ENCODE assay signal across 26 cellular contexts in the genomic region with DNA sequence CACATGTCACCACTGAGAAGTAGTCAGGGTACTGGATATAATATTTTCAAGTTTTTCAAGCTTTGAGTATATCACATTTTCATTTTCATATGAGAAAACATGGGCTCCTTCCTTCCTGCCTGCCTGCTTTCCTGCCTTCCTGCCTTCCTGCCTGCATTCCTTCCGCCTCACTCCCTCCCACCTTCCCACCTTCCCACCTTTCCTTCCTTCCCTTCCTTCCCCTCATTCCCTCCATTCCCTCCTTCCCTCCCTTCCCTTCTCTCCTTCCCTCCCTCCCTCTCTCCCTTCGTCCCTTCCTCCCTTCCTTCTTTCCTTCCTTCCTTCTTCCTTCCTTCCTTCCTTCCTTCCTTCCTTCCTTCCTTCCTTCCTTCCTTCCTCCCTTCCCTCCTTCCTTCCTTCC.
A peak's percentile ranks its signal among the peaks of the same experiment; 100 is the strongest.
DNase-seq lines count a peak whose midpoint lies in the region; ATAC-seq, FAIRE-seq and TF ChIP-seq lines count a peak whose summit lies in the region.
"Had no signal": no experiment of that assay in that cellular context is flagged by ENCODE, and none has a peak within 500 bp of the region (broad histone marks: within the 10 kb centered on the region; RNA-seq: fewer than 3 reads in every experiment).

No MANE protein-coding gene starts in this region.

- no peaks in the 10 kb centered on the region for H4K20me1 ChIP-seq in mammary epithelial cell (ENCODE audit: insufficient read depth, low read length)
- H4K20me1 ChIP-seq in GM12878 (ENCODE audit: control insufficient read depth, insufficient read depth) = no peaks in the 10 kb centered on the region

- no peaks in the 10 kb centered on the region for H3K36me3 Mint-ChIP-seq in activated CD8-positive, alpha-beta memory T cell treated with anti-CD3 and anti-CD28 coated beads, Interleukin-2, amount 10 ng/mL, durations not matched to agents 7 days and 5 days
- H3K36me3 Mint-ChIP-seq: CD4-positive, CD25-positive, alpha-beta regulatory T cell had no signal

- intact Hi-C loops in mammary epithelial cell (cut with micrococcal nuclease) = no loop called here
- intact Hi-C loops in breast epithelium (cut with DNase I; ENCODE audit: low total_unique reads) = no loop called here
- intact Hi-C loops in GM12878 (cut with micrococcal nuclease; ENCODE audit: unreplicated experiment) = no loop called here
- intact Hi-C loops in mucosa of descending colon (cut with DNase I, micrococcal nuclease) = no loop called here
- intact Hi-C loops in ovary (cut with DNase I) = no loop called here

- H4K91ac ChIP-seq in mesenchymal stem cell (ENCODE audit: low read length) = no peak overlapping the region

- H3K9me3 ChIP-seq in mammary epithelial cell (replicated peaks; ENCODE audit: insufficient read depth, low read length) (no peaks in the 10 kb centered on the region), breast epithelium (no peaks in the 10 kb centered on the region), GM12878 (replicated peaks; ENCODE audit: control insufficient read depth, insufficient read depth, low read length) (no peaks in the 10 kb centered on the region), mesenchymal stem cell (ENCODE audit: control insufficient read depth, low read length) (no peaks in the 10 kb centered on the region), mucosa of descending colon (no peaks in the 10 kb centered on the region), ovary (no peaks in the 10 kb centered on the region)
- H3K9me3 ChIP-seq: Caco-2 had no signal

- WGBS in mammary epithelial cell (ENCODE audit: low coverage, missing lambda C conversion rate) = 100% methylated on average over 1 of the region's 2 CpGs
- 54% methylated on average over 2 of the region's 2 CpGs for WGBS in GM12878 (ENCODE audit: insufficient coverage, insufficient replicate concordance, low lambda C conversion rate, missing lambda C conversion rate)
- 92% methylated on average over 2 of the region's 2 CpGs for WGBS in mesenchymal stem cell
- 88 to 97% (median 94%) methylated on average over 1 to 2 of the region's 2 CpGs for WGBS in ovary, 3 donors

- POLR2A ChIA-PET in GM12878 (lab: Charles Lee) = no interaction called here

- H2BK120ac ChIP-seq in mesenchymal stem cell (ENCODE audit: low read depth, low read length) = no peak overlapping the region

- H3K36me3 ChIP-seq in mammary epithelial cell (ENCODE audit: insufficient read depth, low read length) (no peaks in the 10 kb centered on the region), breast epithelium (no peaks in the 10 kb centered on the region), GM12878 (ENCODE audit: control insufficient read depth in 2 of 2, insufficient read depth in 2 of 2, low read length in 1 of 2) (no peaks in the 10 kb centered on the region), mesenchymal stem cell (ENCODE audit: control insufficient read depth in 1 of 2, insufficient read depth in 2 of 2, low read depth in 1 of 2, low read length in 2 of 2) (no peaks in the 10 kb centered on the region), mucosa of descending colon (ENCODE audit: low read depth) (no peaks in the 10 kb centered on the region), ovary (no peaks in the 10 kb centered on the region)
- H3K36me3 ChIP-seq: MG63 had no signal

- TF ChIP-seq RAD21 in GM12878 (IDR thresholded peaks at IDR 0.05; ENCODE audit: insufficient read depth, low read depth, low read length) = no peak

- FAIRE-seq in GM12878 (lab: Jason Lieb, UNC) = peak; percentile 59
- FAIRE-seq: GM12891, HTR-8/SVneo had no signal

- peaks cover 1% of the 10 kb centered on the region for H3K4me1 Mint-ChIP-seq in activated CD8-positive, alpha-beta memory T cell treated with anti-CD3 and anti-CD28 coated beads, Interleukin-2, amount 10 ng/mL, durations not matched to agents 7 days and 5 days
- H3K4me1 Mint-ChIP-seq: B cell had no signal

- peak overlapping the region; percentile 62 for H2AFZ ChIP-seq in mammary epithelial cell (ENCODE audit: low read depth, low read length)
- no peak overlapping the region for H2AFZ ChIP-seq in GM12878 (ENCODE audit: control insufficient read depth, low read depth, low read length)
- no peak overlapping the region for H2AFZ ChIP-seq in mesenchymal stem cell (ENCODE audit: low read depth, low read length)

- TF ChIP-seq POLR2A in breast epithelium (IDR thresholded peaks at IDR 0.05) (no peak), GM12878 (IDR thresholded peaks at IDR 0.05; ENCODE audit: low read depth, low read length) (no peak), ovary (IDR thresholded peaks at IDR 0.05) (no peak)

- TF ChIP-seq EP300 in GM12878 (IDR thresholded peaks at IDR 0.05; ENCODE audit: borderline replicate concordance in 1 of 2, control insufficient read depth in 1 of 2, low read depth in 2 of 2, low read length in 2 of 2) (no peak), ovary (IDR thresholded peaks at IDR 0.05) (no peak)

- H3K4me3 Mint-ChIP-seq in activated CD8-positive, alpha-beta memory T cell treated with anti-CD3 and anti-CD28 coated beads, Interleukin-2, amount 10 ng/mL, durations not matched to agents 7 days and 5 days = no peak overlapping the region
- H3K4me3 Mint-ChIP-seq: B cell; CD4-positive, CD25-positive, alpha-beta regulatory T cell had no signal

- H3K4me2 ChIP-seq in mammary epithelial cell (ENCODE audit: insufficient read depth, low read depth, low read length) (no peak overlapping the region), GM12878 (ENCODE audit: control insufficient read depth, insufficient read depth) (no peak overlapping the region), mesenchymal stem cell (ENCODE audit: low read length, poor library complexity, severe bottlenecking) (no peak overlapping the region)

- in situ Hi-C loops in mammary epithelial cell (cut with MboI; ENCODE audit: low sequenced_read_pairs in 2 of 2) = loop anchor here in 1 of 2 donors (25.0 kb wide), 1 partner anchor 150 kb away; no protein-coding TSS in a partner anchor
- in situ Hi-C loops in GM12878 (cut with MboI) = no loop called here

- H3K4me1 ChIP-seq in mammary epithelial cell (ENCODE audit: insufficient read depth, low read length) (peaks cover 27% of the 10 kb centered on the region), breast epithelium (no peaks in the 10 kb centered on the region), GM12878 (ENCODE audit: control insufficient read depth, insufficient read depth, low read length) (no peaks in the 10 kb centered on the region), mesenchymal stem cell (ENCODE audit: control insufficient read depth, insufficient read depth, low read depth, low read length) (peaks cover 4% of the 10 kb centered on the region), mucosa of descending colon (ENCODE audit: low read depth) (peaks cover 9% of the 10 kb centered on the region), ovary (ENCODE audit: insufficient read depth) (no peaks in the 10 kb centered on the region)

- H3K27ac Mint-ChIP-seq in activated CD8-positive, alpha-beta memory T cell treated with anti-CD3 and anti-CD28 coated beads, Interleukin-2, amount 10 ng/mL, durations not matched to agents 7 days and 5 days = no peak overlapping the region
- H3K27ac Mint-ChIP-seq: B cell; CD4-positive, CD25-positive, alpha-beta regulatory T cell had no signal

- H3K27me3 ChIP-seq in mammary epithelial cell (ENCODE audit: insufficient read depth, low read length) (no peaks in the 10 kb centered on the region), breast epithelium (no peaks in the 10 kb centered on the region), GM12878 (replicated peaks in 1 of 2; ENCODE audit: control insufficient read depth in 2 of 2, insufficient read depth in 2 of 2, low read length in 1 of 2) (no peaks in the 10 kb centered on the region), mesenchymal stem cell (ENCODE audit: control insufficient read depth in 1 of 2, insufficient read depth in 1 of 2, low read length in 2 of 2) (no peaks in the 10 kb centered on the region), ovary (no peaks in the 10 kb centered on the region)
- H3K27me3 ChIP-seq: MG63 had no signal

- H2BK5ac ChIP-seq in mesenchymal stem cell (ENCODE audit: low read depth, low read length, poor library complexity, severe bottlenecking) = no peak overlapping the region

- no peak overlapping the region for H2BK15ac ChIP-seq in mesenchymal stem cell (ENCODE audit: low read depth, poor library complexity, severe bottlenecking)

- dilution Hi-C loops in mammary epithelial cell (cut with HindIII; ENCODE audit: low sequenced_read_pairs) = no loop called here

- SMC1A ChIA-PET in GM12878 (lab: Charles Lee; ENCODE audit: uncharacterized antibody, unreplicated experiment) = interaction anchor here (1.1 kb wide), 1 partner anchor 10 kb away, joined by 3 read pairs; no protein-coding TSS in a partner anchor

- RAD21 ChIA-PET in GM12878 (lab: Charles Lee; ENCODE audit: unreplicated experiment) = no interaction called here

- no peak for DNase-seq in mammary epithelial cell
- DNase-seq in breast epithelium (ENCODE audit: low spot score in 2 of 2) = no peak
- DNase-seq in GM12878 (ENCODE audit: low read depth, low spot score) = no peak
- DNase-seq in mesenchymal stem cell = no peak
- no peak for DNase-seq in CD1c-positive myeloid dendritic cell (ENCODE audit: extremely low spot score)
- DNase-seq in activated CD8-positive, alpha-beta memory T cell treated with anti-CD3 and anti-CD28 coated beads, Interleukin-2, amount 10 ng/mL, durations not matched to agents 7 days and 5 days = no peak
- no peak for DNase-seq in mucosa of descending colon
- DNase-seq in ovary = no peak
- DNase-seq: 8988T, Caco-2, DMS153, GF-D8, H7, Kasumi-1, NCI-H1092, NCI-H1436 treated with DMSO at 0.1 percent for 48 hours, NCI-H2029, NCI-H2171, NCI-H526, PC-3 had no signal

- ATAC-seq in GM12878 = no peak
- no peak for ATAC-seq in activated CD8-positive, alpha-beta memory T cell treated with anti-CD3 and anti-CD28 coated beads, Interleukin-2, amount 10 ng/mL, durations not matched to agents 7 days and 5 days
- ATAC-seq in mucosa of descending colon = no peak
- ATAC-seq: PC-3 had no signal

- H2AK5ac ChIP-seq in mesenchymal stem cell (ENCODE audit: low read length, severe bottlenecking) = no peak overlapping the region

- no peaks in the 10 kb centered on the region for H3K79me2 ChIP-seq in mammary epithelial cell (ENCODE audit: insufficient read depth, low read length)
- H3K79me2 ChIP-seq in GM12878 (ENCODE audit: control insufficient read depth, insufficient read depth, low read length) = no peaks in the 10 kb centered on the region

- peaks cover 2% of the 10 kb centered on the region for H3K9me3 Mint-ChIP-seq in activated CD8-positive, alpha-beta memory T cell treated with anti-CD3 and anti-CD28 coated beads, Interleukin-2, amount 10 ng/mL, durations not matched to agents 7 days and 5 days (ENCODE audit: low read depth)

- H4K8ac ChIP-seq in mesenchymal stem cell (ENCODE audit: low read length) = no peak overlapping the region

- H3K79me1 ChIP-seq in mesenchymal stem cell (replicated peaks; ENCODE audit: low read length, poor library complexity, severe bottlenecking) = no peaks in the 10 kb centered on the region

- no peak overlapping the region for H3K4ac ChIP-seq in mesenchymal stem cell (ENCODE audit: low read depth in 1 of 2, low read length in 2 of 2)

- BruUV-seq in mammary epithelial cell (replicated peaks; lab: Mats Ljungman, UMichigan) = no TSS peak
- no TSS peak for BruUV-seq in GM12878 (replicated peaks; lab: Mats Ljungman, UMichigan)

- CTCF ChIA-PET in mammary epithelial cell (lab: Charles Lee; ENCODE audit: low non-redundant PET) = interaction anchor here (0.6 kb wide), 1 partner anchor 145 kb away, joined by 3 read pairs; no protein-coding TSS in a partner anchor
- CTCF ChIA-PET in GM12878 (lab: Yijun Ruan, JAX) = interaction anchor here (1.0 to 1.2 kb wide), 2 partner anchors 18 to 204 kb away, joined by 4 read pairs; no protein-coding TSS in a partner anchor
- CTCF ChIA-PET in activated CD8-positive, alpha-beta memory T cell treated with anti-CD3 and anti-CD28 coated beads, Interleukin-2, amount 10 ng/mL, durations not matched to agents 7 days and 5 days (lab: Charles Lee) = interaction anchor here (0.8 to 2.5 kb wide), 2 partner anchors 9 to 18 kb away, joined by 3 to 5 read pairs; no protein-coding TSS in a partner anchor

- H3K27me3 Mint-ChIP-seq in activated CD8-positive, alpha-beta memory T cell treated with anti-CD3 and anti-CD28 coated beads, Interleukin-2, amount 10 ng/mL, durations not matched to agents 7 days and 5 days = peaks cover 15% of the 10 kb centered on the region
- H3K27me3 Mint-ChIP-seq: B cell had no signal

- H3K27ac ChIP-seq in mammary epithelial cell (ENCODE audit: insufficient read depth, low read depth, low read length) (no peak overlapping the region), breast epithelium (no peak overlapping the region), GM12878 (ENCODE audit: control insufficient read depth, insufficient read depth) (no peak overlapping the region), mesenchymal stem cell (ENCODE audit: low read length, poor library complexity, severe bottlenecking) (peak overlapping the region; percentile 31), ovary (no peak overlapping the region)
- H3K27ac ChIP-seq: RWPE1 had no signal

- no peak overlapping the region for H3K9ac ChIP-seq in mammary epithelial cell (ENCODE audit: insufficient read depth, low read length)
- H3K9ac ChIP-seq in GM12878 (ENCODE audit: control insufficient read depth, insufficient read depth, low read length) = no peak overlapping the region
- H3K9ac ChIP-seq in mesenchymal stem cell (ENCODE audit: low read length) = peak overlapping the region; percentile 81

- no peak overlapping the region for H3K14ac ChIP-seq in mesenchymal stem cell (ENCODE audit: low read length in 2 of 2)

- TF ChIP-seq CTCF in mammary epithelial cell (conservative IDR thresholded peaks at IDR 0.05 in 1 of 2, IDR thresholded peaks at IDR 0.05 in 1 of 2; ENCODE audit: extremely low read depth in 1 of 2, insufficient read depth in 1 of 2, low read depth in 1 of 2, low read length in 2 of 2) = no peak
- TF ChIP-seq CTCF in breast epithelium (IDR thresholded peaks at IDR 0.05) = no peak
- TF ChIP-seq CTCF in GM12878 (IDR thresholded peaks at IDR 0.05 in 2 of 3, conservative IDR thresholded peaks at IDR 0.05 in 1 of 3; ENCODE audit: control insufficient read depth in 2 of 3, extremely low read depth in 1 of 3, insufficient read depth in 1 of 3, low read depth in 3 of 3, low read length in 3 of 3) = no peak
- TF ChIP-seq CTCF in mucosa of descending colon (IDR thresholded peaks at IDR 0.05) = no peak
- TF ChIP-seq CTCF in ovary (IDR thresholded peaks at IDR 0.05) = no peak

- H2BK12ac ChIP-seq in mesenchymal stem cell (ENCODE audit: low read length in 2 of 2) = no peak overlapping the region

- no peak overlapping the region for H3K23ac ChIP-seq in mesenchymal stem cell (ENCODE audit: low read length in 2 of 2)

- H3K18ac ChIP-seq in mesenchymal stem cell (ENCODE audit: low read depth in 1 of 2, low read length in 2 of 2) = no peak overlapping the region

- H3K4me3 ChIP-seq in mammary epithelial cell (replicated peaks in 1 of 3; ENCODE audit: insufficient read depth in 1 of 3, low read depth in 2 of 3, low read length in 3 of 3) (no peak overlapping the region), breast epithelium (no peak overlapping the region), GM12878 (no peak overlapping the region), mesenchymal stem cell (ENCODE audit: insufficient read depth in 1 of 2, low read depth in 1 of 2, low read length in 2 of 2) (no peak overlapping the region), mucosa of descending colon (no peak overlapping the region), ovary (no peak overlapping the region)
- H3K4me3 ChIP-seq: MG63 had no signal
